15 cellular contexts compared by ENCODE assay signal in genomic region chr10:21715531-21716195, GRCh38.
DNase-seq lines count a peak whose midpoint lies in the region; ATAC-seq and TF ChIP-seq lines count a peak whose summit lies in the region.
"Had no signal": no experiment of that assay in that cellular context is flagged by ENCODE, and none has a peak within 500 bp of the region (broad histone marks: within the 10 kb centered on the region; RNA-seq: fewer than 3 reads in every experiment).

No MANE protein-coding gene starts in this region.

- ATAC-seq in SK-N-SH treated with all-trans-retinoic acid at 6 μM for 48 hours (no peak), Panc1 (peak; percentile 60; the same call in 1 of the 2 replicates), HG03342 (IDR thresholded peaks at IDR 0.05; ENCODE audit: unreplicated experiment) (no peak)
- ATAC-seq: activated T-helper 17 cell treated with anti-CD3 and anti-CD28 coated beads, Interleukin-2, amount 50 U/mL, for 72 hours had no signal

- 22% methylated on average over 2 of the region's 2 CpGs for WGBS in SK-N-SH (ENCODE audit: low lambda C conversion rate)

- intact Hi-C loops in Panc1 (cut with micrococcal nuclease; ENCODE audit: unreplicated experiment), result no loop called here

- DNase-seq in SK-N-SH, result no peak
- no peak for DNase-seq in Panc1 (ENCODE audit: low read depth, low spot score)
- DNase-seq in epithelial cell of esophagus (ENCODE audit: low read depth), result peak; percentile 60
- peak; percentile 88 for DNase-seq in renal cortical epithelial cell (ENCODE audit: low read depth)
- DNase-seq in RPMI8226, result no peak
- DNase-seq in middle frontal gyrus (ENCODE audit: extremely low spot score, low spot score), result no peak
- DNase-seq: Caco-2, Karpas-422, left ventricle myocardium inferior, spleen had no signal

- H3K4me3 ChIP-seq in SK-N-SH (ENCODE audit: low read depth in 2 of 2, low read length in 1 of 2), result no peak overlapping the region
- H3K4me3 ChIP-seq in Panc1 (ENCODE audit: low read depth in 2 of 2, low read length in 2 of 2), result no peak overlapping the region
- no peak overlapping the region for H3K4me3 ChIP-seq in epithelial cell of esophagus (ENCODE audit: low read length)
- H3K4me3 ChIP-seq: ascending aorta, left ventricle myocardium inferior, spleen had no signal

- H4K20me1 ChIP-seq in SK-N-SH (ENCODE audit: insufficient read depth), result no peaks in the 10 kb centered on the region

- no TSS peak for BruUV-seq in Panc1 (replicated peaks; lab: Mats Ljungman, UMichigan)

- no peaks in the 10 kb centered on the region for H3K27me3 ChIP-seq in SK-N-SH (ENCODE audit: insufficient read depth)
- no peaks in the 10 kb centered on the region for H3K27me3 ChIP-seq in Panc1 (ENCODE audit: control insufficient read depth, insufficient read depth, low read length)
- H3K27me3 ChIP-seq: ascending aorta, spleen had no signal

- H3K27ac ChIP-seq in SK-N-SH (ENCODE audit: low read depth in 2 of 2, low read length in 1 of 2), result peak overlapping the region in 1 of 2 experiments; percentile 84; a peak in 3 of 4 replicates
- peak overlapping the region; percentile 57 for H3K27ac ChIP-seq in Panc1 (ENCODE audit: low read length)
- H3K27ac ChIP-seq: 22Rv1, ascending aorta, left ventricle myocardium inferior, spleen had no signal

- in situ Hi-C loops in Panc1 (cut with HindIII; ENCODE audit: low pct_unique_long_range_greater_than_20kb, low sequenced_read_pairs), result no loop called here

- H3K9me3 ChIP-seq in SK-N-SH (no peaks in the 10 kb centered on the region), Panc1 (ENCODE audit: control insufficient read depth, insufficient read depth, low read depth, low read length) (no peaks in the 10 kb centered on the region)
- H3K9me3 ChIP-seq: ascending aorta, Caco-2, left ventricle myocardium inferior, spleen had no signal

- CTCF ChIA-PET in SK-N-SH (lab: Yijun Ruan, JAX) (interaction anchor here (0.9 to 1.4 kb wide), 5 partner anchors 9 to 220 kb away, joined by 3 to 5 read pairs (median 3); no protein-coding TSS in a partner anchor), Panc1 (lab: Charles Lee) (no interaction called here)

- POLR2A ChIA-PET in SK-N-SH (lab: Yijun Ruan, JAX) (no interaction called here), Panc1 (lab: Charles Lee) (no interaction called here)

- no peak overlapping the region for H3K9ac ChIP-seq in SK-N-SH

- H3K79me2 ChIP-seq in SK-N-SH (ENCODE audit: insufficient read depth), result peaks cover 39% of the 10 kb centered on the region

- H3K4me1 ChIP-seq in SK-N-SH (ENCODE audit: control insufficient read depth in 1 of 2, insufficient read depth in 2 of 2, low read depth in 1 of 2, low read length in 1 of 2) (peaks cover 12 to 20% of the 10 kb centered on the region in 2 experiments; a peak in 3 of 4 replicates), Panc1 (ENCODE audit: control insufficient read depth, insufficient read depth, low read length) (peaks cover 23% of the 10 kb centered on the region)
- H3K4me1 ChIP-seq: ascending aorta, Caco-2 had no signal

- no peak overlapping the region for H2AFZ ChIP-seq in SK-N-SH (ENCODE audit: low read depth)

- H3K36me3 ChIP-seq in SK-N-SH (replicated peaks in 1 of 2; ENCODE audit: control insufficient read depth in 1 of 2, insufficient read depth in 2 of 2, low read length in 1 of 2) (peaks cover 31 to 35% of the 10 kb centered on the region in 2 experiments), Panc1 (ENCODE audit: control insufficient read depth, insufficient read depth, low read length) (peaks cover 3% of the 10 kb centered on the region; the same call in 1 of the 2 replicates)

- TF ChIP-seq EP300 in SK-N-SH (IDR thresholded peaks at IDR 0.05; ENCODE audit: borderline replicate concordance in 1 of 2, low read depth in 1 of 2, low read length in 1 of 2), result peak in 1 of 2 experiments; percentile 32; a peak in 1 of 4 replicates

- TF ChIP-seq CTCF in SK-N-SH (IDR thresholded peaks at IDR 0.05) (no peak), Panc1 (IDR thresholded peaks at IDR 0.05) (no peak), epithelial cell of esophagus (IDR thresholded peaks at IDR 0.05; ENCODE audit: insufficient read depth, low read depth, low read length, missing control alignments) (no peak)

- H3K4me2 ChIP-seq in SK-N-SH, result 0 out of 2 replicates have a peak overlapping the region, but pooled peaks have one; percentile 3

- no peak for TF ChIP-seq RAD21 in SK-N-SH (IDR thresholded peaks at IDR 0.05; ENCODE audit: low read length)

- H3F3A ChIP-seq in SK-N-SH (replicated peaks; ENCODE audit: insufficient read depth), result peaks cover 8% of the 10 kb centered on the region

- no peaks in the 10 kb centered on the region for H3K9me2 ChIP-seq in SK-N-SH

TF ChIP-seq in SK-N-SH, 30 proteins besides CTCF, POLR2A, EP300 and RAD21:
- TF ChIP-seq GABPA (IDR thresholded peaks at IDR 0.05; ENCODE audit: low read depth) (no peak), USF1 (IDR thresholded peaks at IDR 0.05; ENCODE audit: borderline replicate concordance, low read depth) (no peak), MEF2A (IDR thresholded peaks at IDR 0.05; ENCODE audit: borderline replicate concordance, low read depth) (no peak), RFX5 (IDR thresholded peaks at IDR 0.05; ENCODE audit: low read length) (no peak), FOXJ3 (CRISPR knock-in tag; IDR thresholded peaks at IDR 0.05) (no peak), MXI1 (IDR thresholded peaks at IDR 0.05; ENCODE audit: low read depth, low read length) (peak; percentile 24; the same call in 1 of the 2 replicates), GATA2 (CRISPR knock-in tag; IDR thresholded peaks at IDR 0.05) (peak; percentile 71), TAF1 (IDR thresholded peaks at IDR 0.05; ENCODE audit: borderline replicate concordance, low read depth, low read length) (no peak), RCOR1 (IDR thresholded peaks at IDR 0.05; ENCODE audit: low read length) (no peak; the same call in 1 of the 2 replicates)

TF ChIP-seq in SK-N-SH treated with all-trans-retinoic acid at 6 μM for 48 hours, 23 proteins besides CTCF, POLR2A, EP300 and RAD21 (continues in another document):
- TF ChIP-seq, protein P1, sequence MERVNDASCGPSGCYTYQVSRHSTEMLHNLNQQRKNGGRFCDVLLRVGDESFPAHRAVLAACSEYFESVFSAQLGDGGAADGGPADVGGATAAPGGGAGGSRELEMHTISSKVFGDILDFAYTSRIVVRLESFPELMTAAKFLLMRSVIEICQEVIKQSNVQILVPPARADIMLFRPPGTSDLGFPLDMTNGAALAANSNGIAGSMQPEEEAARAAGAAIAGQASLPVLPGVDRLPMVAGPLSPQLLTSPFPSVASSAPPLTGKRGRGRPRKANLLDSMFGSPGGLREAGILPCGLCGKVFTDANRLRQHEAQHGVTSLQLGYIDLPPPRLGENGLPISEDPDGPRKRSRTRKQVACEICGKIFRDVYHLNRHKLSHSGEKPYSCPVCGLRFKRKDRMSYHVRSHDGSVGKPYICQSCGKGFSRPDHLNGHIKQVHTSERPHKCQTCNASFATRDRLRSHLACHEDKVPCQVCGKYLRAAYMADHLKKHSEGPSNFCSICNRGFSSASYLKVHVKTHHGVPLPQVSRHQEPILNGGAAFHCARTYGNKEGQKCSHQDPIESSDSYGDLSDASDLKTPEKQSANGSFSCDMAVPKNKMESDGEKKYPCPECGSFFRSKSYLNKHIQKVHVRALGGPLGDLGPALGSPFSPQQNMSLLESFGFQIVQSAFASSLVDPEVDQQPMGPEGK (CRISPR knock-in tag; IDR thresholded peaks at IDR 0.05; ENCODE audit: borderline replicate concordance), result no peak
- TF ChIP-seq CSDC2 (CRISPR knock-in tag; IDR thresholded peaks at IDR 0.05) (no peak), ZNF8 (CRISPR knock-in tag; IDR thresholded peaks at IDR 0.05) (no peak), ZFP30 (CRISPR knock-in tag; IDR thresholded peaks at IDR 0.05) (no peak), OSR1 (CRISPR knock-in tag; IDR thresholded peaks at IDR 0.05) (no peak), ZNF565 (CRISPR knock-in tag; conservative IDR thresholded peaks at IDR 0.05; ENCODE audit: low read depth) (no peak), SNAI2 (CRISPR knock-in tag; IDR thresholded peaks at IDR 0.05) (no peak), ISL1 (CRISPR knock-in tag; IDR thresholded peaks at IDR 0.05) (no peak), PPARA (CRISPR knock-in tag; IDR thresholded peaks at IDR 0.05; ENCODE audit: borderline replicate concordance) (no peak)
- TF ChIP-seq, protein P2, sequence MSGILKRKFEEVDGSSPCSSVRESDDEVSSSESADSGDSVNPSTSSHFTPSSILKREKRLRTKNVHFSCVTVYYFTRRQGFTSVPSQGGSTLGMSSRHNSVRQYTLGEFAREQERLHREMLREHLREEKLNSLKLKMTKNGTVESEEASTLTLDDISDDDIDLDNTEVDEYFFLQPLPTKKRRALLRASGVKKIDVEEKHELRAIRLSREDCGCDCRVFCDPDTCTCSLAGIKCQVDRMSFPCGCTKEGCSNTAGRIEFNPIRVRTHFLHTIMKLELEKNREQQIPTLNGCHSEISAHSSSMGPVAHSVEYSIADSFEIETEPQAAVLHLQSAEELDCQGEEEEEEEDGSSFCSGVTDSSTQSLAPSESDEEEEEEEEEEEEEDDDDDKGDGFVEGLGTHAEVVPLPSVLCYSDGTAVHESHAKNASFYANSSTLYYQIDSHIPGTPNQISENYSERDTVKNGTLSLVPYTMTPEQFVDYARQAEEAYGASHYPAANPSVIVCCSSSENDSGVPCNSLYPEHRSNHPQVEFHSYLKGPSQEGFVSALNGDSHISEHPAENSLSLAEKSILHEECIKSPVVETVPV (CRISPR knock-in tag; IDR thresholded peaks at IDR 0.05), result no peak
- TF ChIP-seq, protein P3, sequence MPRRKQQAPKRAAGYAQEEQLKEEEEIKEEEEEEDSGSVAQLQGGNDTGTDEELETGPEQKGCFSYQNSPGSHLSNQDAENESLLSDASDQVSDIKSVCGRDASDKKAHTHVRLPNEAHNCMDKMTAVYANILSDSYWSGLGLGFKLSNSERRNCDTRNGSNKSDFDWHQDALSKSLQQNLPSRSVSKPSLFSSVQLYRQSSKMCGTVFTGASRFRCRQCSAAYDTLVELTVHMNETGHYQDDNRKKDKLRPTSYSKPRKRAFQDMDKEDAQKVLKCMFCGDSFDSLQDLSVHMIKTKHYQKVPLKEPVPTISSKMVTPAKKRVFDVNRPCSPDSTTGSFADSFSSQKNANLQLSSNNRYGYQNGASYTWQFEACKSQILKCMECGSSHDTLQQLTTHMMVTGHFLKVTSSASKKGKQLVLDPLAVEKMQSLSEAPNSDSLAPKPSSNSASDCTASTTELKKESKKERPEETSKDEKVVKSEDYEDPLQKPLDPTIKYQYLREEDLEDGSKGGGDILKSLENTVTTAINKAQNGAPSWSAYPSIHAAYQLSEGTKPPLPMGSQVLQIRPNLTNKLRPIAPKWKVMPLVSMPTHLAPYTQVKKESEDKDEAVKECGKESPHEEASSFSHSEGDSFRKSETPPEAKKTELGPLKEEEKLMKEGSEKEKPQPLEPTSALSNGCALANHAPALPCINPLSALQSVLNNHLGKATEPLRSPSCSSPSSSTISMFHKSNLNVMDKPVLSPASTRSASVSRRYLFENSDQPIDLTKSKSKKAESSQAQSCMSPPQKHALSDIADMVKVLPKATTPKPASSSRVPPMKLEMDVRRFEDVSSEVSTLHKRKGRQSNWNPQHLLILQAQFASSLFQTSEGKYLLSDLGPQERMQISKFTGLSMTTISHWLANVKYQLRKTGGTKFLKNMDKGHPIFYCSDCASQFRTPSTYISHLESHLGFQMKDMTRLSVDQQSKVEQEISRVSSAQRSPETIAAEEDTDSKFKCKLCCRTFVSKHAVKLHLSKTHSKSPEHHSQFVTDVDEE (CRISPR knock-in tag; IDR thresholded peaks at IDR 0.05), result no peak

Comparison
In these comparisons a context has a peak if more than half of its experiments do, and no peak if none do; other contexts are left out.
1. DNase-seq: peak in epithelial cell of esophagus (single experiment) and renal cortical epithelial cell (single experiment); none in SK-N-SH (single experiment), Panc1 (single experiment), RPMI8226 (single experiment) and middle frontal gyrus (single experiment).